26 cellular contexts compared by ENCODE assay signal in genomic region chr9:135001526-135001925, GRCh38.
"Had no signal": no experiment of that assay in that cellular context is flagged by ENCODE, and none has a peak within 500 bp of the region (broad histone marks: within the 10 kb centered on the region; RNA-seq: fewer than 3 reads in every experiment).

No MANE protein-coding gene starts in this region.

- H3K27ac Mint-ChIP-seq: naive thymus-derived CD4-positive, alpha-beta T cell; natural killer cell; nephron; neural progenitor cell; stimulated activated memory B cell treated with anti-CD40 and anti-IgM and Interleukin-4, amounts not matched to agents 10 μg/mL and 1 μg/mL and 100 μg/mL, for 72 hours; stimulated activated naive CD8-positive, alpha-beta T cell treated with anti-CD3 and anti-CD28 coated beads, Interleukin-15, Interleukin-2, amounts not matched to agents 100 ng/mL and 50 ng/mL, for 24 hours; type B pancreatic cell had no signal

- H3K4me1 Mint-ChIP-seq: naive thymus-derived CD4-positive, alpha-beta T cell; natural killer cell; nephron; neural progenitor cell; stimulated activated memory B cell treated with anti-CD40 and anti-IgM and Interleukin-4, amounts not matched to agents 10 μg/mL and 1 μg/mL and 100 μg/mL, for 72 hours had no signal

- H3K27me3 ChIP-seq: neural progenitor cell, ovary, right lobe of liver, sigmoid colon, thyroid gland, vagina had no signal

- H3K36me3 ChIP-seq: neural progenitor cell, ovary, prostate gland, right lobe of liver, sigmoid colon, stomach, thoracic aorta, thyroid gland, tibial nerve, vagina had no signal

- H3K9ac ChIP-seq: neural progenitor cell, parathyroid adenoma had no signal

- H3K36me3 Mint-ChIP-seq: natural killer cell; stimulated activated memory B cell treated with anti-CD40 and anti-IgM and Interleukin-4, amounts not matched to agents 10 μg/mL and 1 μg/mL and 100 μg/mL, for 72 hours; type B pancreatic cell had no signal

- H3K4me1 ChIP-seq: neural progenitor cell, parathyroid adenoma, prostate gland, right lobe of liver, sigmoid colon, stomach, thyroid gland, tibial nerve, vagina had no signal

- H3K4me3 ChIP-seq: neural progenitor cell, ovary, prostate gland, right lobe of liver, sigmoid colon, stomach, thoracic aorta, thyroid gland, tibial nerve, vagina had no signal

- H3K9me3 ChIP-seq: prostate gland, right lobe of liver, thoracic aorta, thyroid gland, vagina had no signal

- H3K27ac ChIP-seq: neural progenitor cell, ovary, parathyroid adenoma, prostate gland, right lobe of liver, sigmoid colon, stomach, thoracic aorta, thyroid gland, tibial nerve, vagina had no signal

- H3K4me2 ChIP-seq: neural progenitor cell had no signal

- H3K4me3 Mint-ChIP-seq: naive thymus-derived CD4-positive, alpha-beta T cell; natural killer cell; nephron; neural progenitor cell; stimulated activated memory B cell treated with anti-CD40 and anti-IgM and Interleukin-4, amounts not matched to agents 10 μg/mL and 1 μg/mL and 100 μg/mL, for 72 hours; stimulated activated naive CD8-positive, alpha-beta T cell treated with anti-CD3 and anti-CD28 coated beads, Interleukin-15, Interleukin-2, amounts not matched to agents 100 ng/mL and 50 ng/mL, for 24 hours; type B pancreatic cell had no signal

- H2AFZ ChIP-seq: neural progenitor cell, parathyroid adenoma had no signal

- H3K79me2 ChIP-seq: parathyroid adenoma had no signal

- DNase-seq: naive thymus-derived CD4-positive, alpha-beta T cell; natural killer cell; occipital lobe; ovary; right cardiac atrium; right lobe of liver; sigmoid colon; small intestine; stimulated activated CD4-positive, alpha-beta T cell treated with anti-CD3 and anti-CD28 coated beads, Interleukin-12 subunit alpha, Interleukin-12 subunit beta, amount 100 ng/mL, for 4 hours; stimulated activated CD4-positive, alpha-beta T cell treated with anti-CD3 and anti-CD28 coated beads, Interleukin-1b, Interleukin-23, amount 100 ng/mL, for 48 hours; stimulated activated CD4-positive, alpha-beta T cell treated with anti-CD3 and anti-CD28 coated beads, Interleukin-4, amount 100 ng/mL, for 1 hour; stimulated activated CD4-positive, alpha-beta T cell treated with anti-CD3 and anti-CD28 coated beads, Interleukin-4, amount 100 ng/mL, for 4 hours; stimulated activated CD8-positive, alpha-beta memory T cell treated with anti-CD3 and anti-CD28 coated beads, Interleukin-4, amount 100 ng/mL, for 48 hours; stimulated activated naive CD4-positive, alpha-beta T cell treated with Interleukin-2 at 50 U/mL for 16 hours; stomach; thyroid gland had no signal

- H3K9me3 Mint-ChIP-seq: natural killer cell, type B pancreatic cell had no signal
